ENCODE assay signal across 18 cellular contexts in genomic region chr4:2298548-2298991, GRCh38. TPM values are rescaled to one million over a fixed set of nuclear protein-coding genes. Genes with fewer than 3 reads are reported as not detected.
DNase-seq lines count a peak whose midpoint lies in the region; ATAC-seq and TF ChIP-seq lines count a peak whose summit lies in the region.
"Had no signal": no experiment of that assay in that cellular context is flagged by ENCODE, and none has a peak within 500 bp of the region (broad histone marks: within the 10 kb centered on the region; RNA-seq: fewer than 3 reads in every experiment).

No MANE protein-coding gene starts in this region.

- intact Hi-C loops in CD8-positive, alpha-beta T cell (cut with DNase I, micrococcal nuclease), result loop anchor here (2.0 to 5.0 kb wide), 2 partner anchors 16 to 36 kb away; partner anchors contain the start of gene MXD4 (in 1 of the 2)

- no peaks in the 10 kb centered on the region for H4K20me1 ChIP-seq in Karpas-422 (ENCODE audit: insufficient read depth, low read depth, low read length)

- no peaks in the 10 kb centered on the region for H3K9me2 ChIP-seq in Karpas-422 (replicated peaks; ENCODE audit: insufficient read depth, low read length)

- H3K27me3 Mint-ChIP-seq in CD8-positive, alpha-beta T cell (ENCODE audit: low read depth), result no peaks in the 10 kb centered on the region

- POLR2A ChIA-PET in CD8-positive, alpha-beta T cell (lab: Charles Lee), result no interaction called here

- TF ChIP-seq CTCF in CD8-positive, alpha-beta T cell (IDR thresholded peaks at IDR 0.05), result no peak

- no peaks in the 10 kb centered on the region for H3K36me3 ChIP-seq in CD8-positive, alpha-beta T cell (ENCODE audit: insufficient read depth, low read length)
- no peaks in the 10 kb centered on the region for H3K36me3 ChIP-seq in Karpas-422 (ENCODE audit: insufficient read depth, low read length)
- H3K36me3 ChIP-seq: cardiac muscle cell had no signal

- peaks cover 50% of the 10 kb centered on the region for H3K4me1 ChIP-seq in CD8-positive, alpha-beta T cell (ENCODE audit: insufficient read depth, low read length)
- peaks cover 19% of the 10 kb centered on the region for H3K4me1 ChIP-seq in Karpas-422 (ENCODE audit: low read length)

- ATAC-seq in CD8-positive, alpha-beta T cell, result no peak
- ATAC-seq in left lobe of liver, result no peak
- ATAC-seq in stimulated activated effector memory CD8-positive, alpha-beta T cell treated with anti-CD3 and anti-CD28 coated beads, Interleukin-12 subunit alpha, Interleukin-12 subunit beta, amount 100 ng/mL, for 72 hours, result no peak
- ATAC-seq: WTC11 had no signal

- CTCF ChIA-PET in CD8-positive, alpha-beta T cell (lab: Charles Lee), result no interaction called here

- peak in 1 of 7 experiments; percentile 47 for DNase-seq in CD8-positive, alpha-beta T cell
- DNase-seq in Karpas-422 (no peak), left lobe of liver (ENCODE audit: low spot score) (peak; percentile 40), KG1 (lab: John Stamatoyannopoulos, UW) (no peak), SIG-M5 treated with dmso at 0.1 percent for 504 hours (lab: John Stamatoyannopoulos, UW; ENCODE audit: unreplicated experiment) (no peak), SW480 (ENCODE audit: low spot score) (no peak)
- no peak for DNase-seq in stimulated activated effector memory CD8-positive, alpha-beta T cell treated with anti-CD3 and anti-CD28 coated beads, Interleukin-12 subunit alpha, Interleukin-12 subunit beta, amount 100 ng/mL, for 72 hours (ENCODE audit: low spot score in 2 of 2)
- DNase-seq: amniotic stem cell; DMS79 treated with DMSO at 0.1 percent for 48 hours; HCEC 1CT; NCI-H146; Right ventricle myocardium superior; stimulated activated CD4-positive, alpha-beta T cell treated with anti-CD3 and anti-CD28 coated beads, Interleukin-2, amount 100 ng/mL, for 48 hours had no signal

- H3K4me2 ChIP-seq in Karpas-422 (ENCODE audit: low read depth, low read length, poor library complexity, severe bottlenecking), result peak overlapping the region; percentile 32

- peak overlapping the region; percentile 82 for H3K27ac Mint-ChIP-seq in CD8-positive, alpha-beta T cell
- H3K27ac Mint-ChIP-seq in stimulated activated effector memory CD8-positive, alpha-beta T cell treated with anti-CD3 and anti-CD28 coated beads, Interleukin-12 subunit alpha, Interleukin-12 subunit beta, amount 100 ng/mL, for 72 hours, result peak overlapping the region; percentile 66
- H3K27ac Mint-ChIP-seq: activated T-helper 2 cell treated with anti-CD3 and anti-CD28 coated beads, Interferon-gamma antibody, Interleukin-2, Interleukin-4, amounts not matched to agents 10 μg/mL and 5 μg/mL and 100 μg/mL, durations not matched to agents 14 hours and 24 hours and 36 hours had no signal

- no peaks in the 10 kb centered on the region for H3K9me3 ChIP-seq in CD8-positive, alpha-beta T cell (ENCODE audit: low read length)
- no peaks in the 10 kb centered on the region for H3K9me3 ChIP-seq in Karpas-422 (ENCODE audit: low read length)

- no peaks in the 10 kb centered on the region for H3K27me3 ChIP-seq in CD8-positive, alpha-beta T cell (ENCODE audit: insufficient read depth, low read length)
- no peaks in the 10 kb centered on the region for H3K27me3 ChIP-seq in Karpas-422 (ENCODE audit: low read length)
- H3K27me3 ChIP-seq: cardiac muscle cell, dorsolateral prefrontal cortex had no signal

- peaks cover 17% of the 10 kb centered on the region for H3K36me3 Mint-ChIP-seq in CD8-positive, alpha-beta T cell
- H3K36me3 Mint-ChIP-seq in stimulated activated effector memory CD8-positive, alpha-beta T cell treated with anti-CD3 and anti-CD28 coated beads, Interleukin-12 subunit alpha, Interleukin-12 subunit beta, amount 100 ng/mL, for 72 hours, result peaks cover 11% of the 10 kb centered on the region

- no peak overlapping the region for H2AFZ ChIP-seq in Karpas-422 (ENCODE audit: low read length)

- H3K9ac ChIP-seq in Karpas-422 (ENCODE audit: low read length), result no peak overlapping the region

- no peak overlapping the region for H3K4me3 Mint-ChIP-seq in CD8-positive, alpha-beta T cell
- no peak overlapping the region for H3K4me3 Mint-ChIP-seq in stimulated activated effector memory CD8-positive, alpha-beta T cell treated with anti-CD3 and anti-CD28 coated beads, Interleukin-12 subunit alpha, Interleukin-12 subunit beta, amount 100 ng/mL, for 72 hours
- H3K4me3 Mint-ChIP-seq: WTC11 had no signal

- no peak overlapping the region for H3K4me3 ChIP-seq in CD8-positive, alpha-beta T cell (ENCODE audit: low read depth, low read length)
- no peak overlapping the region for H3K4me3 ChIP-seq in Karpas-422 (ENCODE audit: low read length)
- H3K4me3 ChIP-seq: cardiac muscle cell, dorsolateral prefrontal cortex had no signal

- no peak overlapping the region for H3K27ac ChIP-seq in CD8-positive, alpha-beta T cell (ENCODE audit: low read depth, low read length)
- H3K27ac ChIP-seq in Karpas-422 (ENCODE audit: low read length), result no peak overlapping the region
- H3K27ac ChIP-seq: C4-2B, cardiac muscle cell had no signal

- H3K9me3 Mint-ChIP-seq in CD8-positive, alpha-beta T cell, result no peaks in the 10 kb centered on the region
- no peaks in the 10 kb centered on the region for H3K9me3 Mint-ChIP-seq in stimulated activated effector memory CD8-positive, alpha-beta T cell treated with anti-CD3 and anti-CD28 coated beads, Interleukin-12 subunit alpha, Interleukin-12 subunit beta, amount 100 ng/mL, for 72 hours
- H3K9me3 Mint-ChIP-seq: activated T-helper 2 cell treated with anti-CD3 and anti-CD28 coated beads, Interferon-gamma antibody, Interleukin-2, Interleukin-4, amounts not matched to agents 10 μg/mL and 5 μg/mL and 100 μg/mL, durations not matched to agents 14 hours and 24 hours and 36 hours had no signal

- H3K4me1 Mint-ChIP-seq in CD8-positive, alpha-beta T cell (ENCODE audit: low read depth), result peaks cover 47% of the 10 kb centered on the region
- H3K4me1 Mint-ChIP-seq in stimulated activated effector memory CD8-positive, alpha-beta T cell treated with anti-CD3 and anti-CD28 coated beads, Interleukin-12 subunit alpha, Interleukin-12 subunit beta, amount 100 ng/mL, for 72 hours, result peaks cover 18% of the 10 kb centered on the region

- no peaks in the 10 kb centered on the region for H3K79me2 ChIP-seq in Karpas-422 (ENCODE audit: low read length)

RNA-seq across cellular contexts. Expression of gene MXD4, which starts 36.7 kb away (rescaled TPM):
- total RNA-seq in CD8-positive, alpha-beta T cell, result 100 to 1,000 TPM; 175 to 178 TPM
- total RNA-seq in Karpas-422 (2014; rRNA removed; shearing (Covaris generic); ENCODE audit: low replicate concordance), result 33.2 and 73.9 TPM in 2 replicates
- 23.6 TPM for total RNA-seq in left lobe of liver

RNA-seq across cellular contexts. Expression of gene HAUS3, which starts 56.6 kb away (rescaled TPM):
- 100 to 1,000 TPM; 154 TPM for total RNA-seq in CD8-positive, alpha-beta T cell
- total RNA-seq in Karpas-422 (2014; rRNA removed; shearing (Covaris generic); ENCODE audit: low replicate concordance), result 13.7 and 14.6 TPM in 2 replicates
- 5.0 TPM for total RNA-seq in left lobe of liver

RNA-seq across cellular contexts. Expression of gene POLN, which starts 56.6 kb away (rescaled TPM):
- 1 to 10 TPM in 1 of 2 experiments, under 1 TPM in 1; 0.89 to 1.7 TPM for total RNA-seq in CD8-positive, alpha-beta T cell
- total RNA-seq in Karpas-422 (2014; rRNA removed; shearing (Covaris generic); ENCODE audit: low replicate concordance), result 2.7 and 4.3 TPM in 2 replicates
- 2.2 TPM for total RNA-seq in left lobe of liver
